Comparison of ENCODE assay signal across 1 cellular context in the genomic region with DNA sequence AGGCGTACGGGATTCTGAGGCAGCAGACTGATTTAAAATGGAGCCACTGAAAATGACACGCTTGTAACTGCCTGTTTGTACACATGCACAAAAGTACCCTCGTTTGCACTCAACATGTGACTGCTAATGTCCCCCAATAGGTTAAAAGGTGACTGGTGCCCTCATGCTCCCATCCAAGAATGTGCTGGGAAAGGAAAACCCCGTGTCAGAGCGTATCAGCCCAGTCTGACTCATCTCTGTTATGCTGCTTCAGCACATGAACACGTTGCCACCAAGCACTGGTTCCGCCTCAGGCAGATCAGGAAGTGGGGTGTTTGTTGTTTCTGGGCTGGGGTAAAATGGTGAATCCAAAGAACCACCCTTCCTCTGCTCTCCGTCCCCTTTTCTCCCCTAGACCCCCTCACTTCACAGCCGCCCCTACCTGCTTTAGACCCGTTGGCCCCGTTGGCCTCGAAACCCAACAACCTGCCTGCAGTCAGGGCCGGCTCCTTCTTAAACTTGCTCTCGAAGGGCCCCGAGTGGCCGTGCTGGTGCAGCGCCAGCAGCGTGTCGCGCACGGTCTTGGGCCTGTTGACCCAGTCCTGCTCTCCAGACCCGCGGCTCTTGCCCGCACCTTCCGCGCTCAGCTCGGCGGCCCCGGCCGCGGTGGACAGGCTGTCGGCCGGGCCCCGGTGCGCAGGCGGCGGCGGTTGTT.
TF ChIP-seq lines count a peak whose summit lies in the region.

No MANE protein-coding gene starts in this region.

TF ChIP-seq in HepG2, 621 proteins besides CTCF, POLR2A, EP300 and RAD21 (continued from another document):
- TF ChIP-seq ZSCAN22 (CRISPR knock-in tag; IDR thresholded peaks at IDR 0.05) (no peak), MAF1 (CRISPR knock-in tag; IDR thresholded peaks at IDR 0.05; ENCODE audit: borderline replicate concordance) (no peak), ZNF619 (CRISPR knock-in tag; IDR thresholded peaks at IDR 0.05) (no peak; the same call in 1 of the 2 replicates), ZNF780A (CRISPR knock-in tag; IDR thresholded peaks at IDR 0.05) (peak; percentile 64; the same call in 1 of the 2 replicates), ATM (IDR thresholded peaks at IDR 0.05; ENCODE audit: borderline replicate concordance) (no peak), ZNF513 (CRISPR knock-in tag; conservative IDR thresholded peaks at IDR 0.05) (no peak), ZNF431 (CRISPR knock-in tag; IDR thresholded peaks at IDR 0.05; ENCODE audit: borderline replicate concordance, low read depth) (no peak), SRY (CRISPR knock-in tag; IDR thresholded peaks at IDR 0.05) (peak; percentile 86; the same call in 1 of the 2 replicates), ZNF570 (CRISPR knock-in tag; IDR thresholded peaks at IDR 0.05; ENCODE audit: borderline replicate concordance) (peak; percentile 85; the same call in 1 of the 2 replicates), ZNF580 (CRISPR knock-in tag; IDR thresholded peaks at IDR 0.05; ENCODE audit: borderline replicate concordance, low read depth) (peak; percentile 21; the same call in 1 of the 2 replicates), ZNF343 (CRISPR knock-in tag; IDR thresholded peaks at IDR 0.05) (no peak), ZNF597 (CRISPR knock-in tag; IDR thresholded peaks at IDR 0.05) (no peak), ZNF281 (CRISPR knock-in tag; IDR thresholded peaks at IDR 0.05; ENCODE audit: borderline replicate concordance) (no peak), ZNF274 (CRISPR knock-in tag; IDR thresholded peaks at IDR 0.05) (peak; percentile 45; the same call in 1 of the 2 replicates), ZNF337 (CRISPR knock-in tag; IDR thresholded peaks at IDR 0.05; ENCODE audit: borderline replicate concordance, low read depth) (no peak), AHDC1 (CRISPR knock-in tag; IDR thresholded peaks at IDR 0.05; ENCODE audit: borderline replicate concordance) (no peak), KDM1A (CRISPR knock-in tag; IDR thresholded peaks at IDR 0.05) (no peak), SNAPC2 (CRISPR knock-in tag; IDR thresholded peaks at IDR 0.05) (no peak), RARA (CRISPR knock-in tag; IDR thresholded peaks at IDR 0.05) (peak; percentile 97), POGZ (CRISPR knock-in tag; IDR thresholded peaks at IDR 0.05) (0 out of 2 replicates have a peak, but pooled peaks have one; percentile 13), TBP (CRISPR knock-in tag; IDR thresholded peaks at IDR 0.05) (no peak), HOXA5 (CRISPR knock-in tag; IDR thresholded peaks at IDR 0.05) (no peak), ZNF138 (CRISPR knock-in tag; IDR thresholded peaks at IDR 0.05; ENCODE audit: low read depth) (no peak), U2AF1 (optimal IDR thresholded peaks at IDR 0.05; ENCODE audit: low read depth, low read length) (peak; percentile 92)
- TF ChIP-seq, protein P1, sequence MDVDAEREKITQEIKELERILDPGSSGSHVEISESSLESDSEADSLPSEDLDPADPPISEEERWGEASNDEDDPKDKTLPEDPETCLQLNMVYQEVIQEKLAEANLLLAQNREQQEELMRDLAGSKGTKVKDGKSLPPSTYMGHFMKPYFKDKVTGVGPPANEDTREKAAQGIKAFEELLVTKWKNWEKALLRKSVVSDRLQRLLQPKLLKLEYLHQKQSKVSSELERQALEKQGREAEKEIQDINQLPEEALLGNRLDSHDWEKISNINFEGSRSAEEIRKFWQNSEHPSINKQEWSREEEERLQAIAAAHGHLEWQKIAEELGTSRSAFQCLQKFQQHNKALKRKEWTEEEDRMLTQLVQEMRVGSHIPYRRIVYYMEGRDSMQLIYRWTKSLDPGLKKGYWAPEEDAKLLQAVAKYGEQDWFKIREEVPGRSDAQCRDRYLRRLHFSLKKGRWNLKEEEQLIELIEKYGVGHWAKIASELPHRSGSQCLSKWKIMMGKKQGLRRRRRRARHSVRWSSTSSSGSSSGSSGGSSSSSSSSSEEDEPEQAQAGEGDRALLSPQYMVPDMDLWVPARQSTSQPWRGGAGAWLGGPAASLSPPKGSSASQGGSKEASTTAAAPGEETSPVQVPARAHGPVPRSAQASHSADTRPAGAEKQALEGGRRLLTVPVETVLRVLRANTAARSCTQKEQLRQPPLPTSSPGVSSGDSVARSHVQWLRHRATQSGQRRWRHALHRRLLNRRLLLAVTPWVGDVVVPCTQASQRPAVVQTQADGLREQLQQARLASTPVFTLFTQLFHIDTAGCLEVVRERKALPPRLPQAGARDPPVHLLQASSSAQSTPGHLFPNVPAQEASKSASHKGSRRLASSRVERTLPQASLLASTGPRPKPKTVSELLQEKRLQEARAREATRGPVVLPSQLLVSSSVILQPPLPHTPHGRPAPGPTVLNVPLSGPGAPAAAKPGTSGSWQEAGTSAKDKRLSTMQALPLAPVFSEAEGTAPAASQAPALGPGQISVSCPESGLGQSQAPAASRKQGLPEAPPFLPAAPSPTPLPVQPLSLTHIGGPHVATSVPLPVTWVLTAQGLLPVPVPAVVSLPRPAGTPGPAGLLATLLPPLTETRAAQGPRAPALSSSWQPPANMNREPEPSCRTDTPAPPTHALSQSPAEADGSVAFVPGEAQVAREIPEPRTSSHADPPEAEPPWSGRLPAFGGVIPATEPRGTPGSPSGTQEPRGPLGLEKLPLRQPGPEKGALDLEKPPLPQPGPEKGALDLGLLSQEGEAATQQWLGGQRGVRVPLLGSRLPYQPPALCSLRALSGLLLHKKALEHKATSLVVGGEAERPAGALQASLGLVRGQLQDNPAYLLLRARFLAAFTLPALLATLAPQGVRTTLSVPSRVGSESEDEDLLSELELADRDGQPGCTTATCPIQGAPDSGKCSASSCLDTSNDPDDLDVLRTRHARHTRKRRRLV (CRISPR knock-in tag; IDR thresholded peaks at IDR 0.05) = no peak
- TF ChIP-seq, protein P2, sequence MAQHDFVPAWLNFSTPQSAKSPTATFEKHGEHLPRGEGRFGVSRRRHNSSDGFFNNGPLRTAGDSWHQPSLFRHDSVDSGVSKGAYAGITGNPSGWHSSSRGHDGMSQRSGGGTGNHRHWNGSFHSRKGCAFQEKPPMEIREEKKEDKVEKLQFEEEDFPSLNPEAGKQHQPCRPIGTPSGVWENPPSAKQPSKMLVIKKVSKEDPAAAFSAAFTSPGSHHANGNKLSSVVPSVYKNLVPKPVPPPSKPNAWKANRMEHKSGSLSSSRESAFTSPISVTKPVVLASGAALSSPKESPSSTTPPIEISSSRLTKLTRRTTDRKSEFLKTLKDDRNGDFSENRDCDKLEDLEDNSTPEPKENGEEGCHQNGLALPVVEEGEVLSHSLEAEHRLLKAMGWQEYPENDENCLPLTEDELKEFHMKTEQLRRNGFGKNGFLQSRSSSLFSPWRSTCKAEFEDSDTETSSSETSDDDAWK (CRISPR knock-in tag; IDR thresholded peaks at IDR 0.05) = no peak
